In the genomic region with DNA sequence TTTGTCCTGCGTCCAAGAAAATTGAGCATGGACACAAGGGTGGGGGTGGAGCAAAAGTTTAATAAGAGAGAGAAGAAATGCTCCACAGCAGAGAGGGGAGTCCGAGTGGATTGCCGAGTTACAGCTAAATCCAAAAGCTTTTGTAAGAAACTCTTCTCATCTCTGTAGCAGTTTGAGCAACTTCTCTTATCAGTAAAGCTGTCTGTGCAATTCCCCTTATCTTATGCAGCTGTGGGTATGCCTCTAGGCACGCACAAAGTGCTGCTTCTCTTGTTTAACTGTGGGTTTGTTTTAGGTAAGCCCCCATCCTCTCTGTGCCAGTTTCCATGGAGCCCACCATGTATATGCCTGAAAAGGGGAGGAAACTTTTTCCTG, we compare ENCODE assay signal across 10 cellular contexts. TPM values are rescaled to one million over a fixed set of nuclear protein-coding genes. Genes with fewer than 3 reads are reported as not detected.
A peak's percentile ranks its signal among the peaks of the same experiment; 100 is the strongest.
DNase-seq lines count a peak whose midpoint lies in the region; ATAC-seq, FAIRE-seq and TF ChIP-seq lines count a peak whose summit lies in the region.
"Had no signal": no experiment of that assay in that cellular context is flagged by ENCODE, and none has a peak within 500 bp of the region (broad histone marks: within the 10 kb centered on the region; RNA-seq: fewer than 3 reads in every experiment).

No MANE protein-coding gene starts in this region.

- ATAC-seq in activated T-cell treated with anti-CD3 and anti-CD28 coated beads, Interleukin-2, amount 50 U/mL, for 4 hours, result no peak
- ATAC-seq in IMR-90 (ENCODE audit: low read depth), result 0 out of 2 replicates have a peak, but pooled peaks have one; percentile 14
- peak; percentile 81 for ATAC-seq in K562

- peaks cover 15% of the 10 kb centered on the region for H3K4me1 Mint-ChIP-seq in activated T-cell treated with anti-CD3 and anti-CD28 coated beads, Interleukin-2, amount 50 U/mL, for 4 hours (ENCODE audit: low read depth)

- no peak for DNase-seq in activated T-cell treated with anti-CD3 and anti-CD28 coated beads, Interleukin-2, amount 50 U/mL, for 4 hours
- no peak for DNase-seq in activated T-cell treated with anti-CD3 and anti-CD28 coated beads for 4 hours
- peak; percentile 16 for DNase-seq in IMR-90
- peak in 1 of 4 experiments; percentile 62 for DNase-seq in K562 (ENCODE audit: extremely low read depth in 1 of 4, low spot score in 3 of 4)
- DNase-seq in activated effector memory CD4-positive, alpha-beta T cell treated with Interleukin-2 at 50 U/mL for 16 hours, result no peak
- DNase-seq in COR-L47 (lab: John Stamatoyannopoulos, UW), result no peak
- DNase-seq in middle frontal gyrus (ENCODE audit: extremely low spot score, low spot score), result no peak
- DNase-seq: NCI-H524 had no signal

- WGBS in IMR-90 (ENCODE audit: extremely low coverage in 2 of 2, insufficient read length in 1 of 2), 2 experiments, result no CpG with 5 or more reads among the region's 4 CpGs
- 0% methylated on average over 4 of the region's 4 CpGs for WGBS in K562 (ENCODE audit: insufficient coverage, low coverage, missing lambda C conversion rate)

- no peak for TF ChIP-seq RAD21 in IMR-90 (IDR thresholded peaks at IDR 0.05; ENCODE audit: low read length)
- TF ChIP-seq RAD21 in K562 (CRISPR knock-in tag; conservative IDR thresholded peaks at IDR 0.05 in 1 of 2, IDR thresholded peaks at IDR 0.05 in 1 of 2), result no peak

- H3K4me2 ChIP-seq in IMR-90 (ENCODE audit: low read depth, low read length) (peak overlapping the region; percentile 72), K562 (ENCODE audit: insufficient read depth, low read length) (peak overlapping the region; percentile 70)

- POLR2A ChIA-PET in IMR-90 (lab: Charles Lee; ENCODE audit: unreplicated experiment) (no interaction called here), K562 (lab: Yijun Ruan, JAX) (interaction anchor here (1.2 kb wide), 1 partner anchor 12 kb away, joined by 5 read pairs; no protein-coding TSS in a partner anchor)

- H3K79me2 ChIP-seq in K562 (ENCODE audit: control insufficient read depth, insufficient read depth, low read length), result peaks cover 19% of the 10 kb centered on the region; the same call in 2 of the 3 replicates

- intact Hi-C loops in IMR-90 (cut with micrococcal nuclease), result no loop called here
- intact Hi-C loops in K562 (cut with micrococcal nuclease), result no loop called here

- H2BK20ac ChIP-seq in IMR-90 (ENCODE audit: low read depth, low read length), result no peak overlapping the region

- no peak overlapping the region for H2BK5ac ChIP-seq in IMR-90 (ENCODE audit: low read depth, low read length, poor library complexity, severe bottlenecking)

- H3K14ac ChIP-seq in IMR-90 (replicated peaks; ENCODE audit: low read depth, low read length), result no peak overlapping the region

- TF ChIP-seq POLR2A in IMR-90 (IDR thresholded peaks at IDR 0.05; ENCODE audit: low read depth, low read length) (no peak), K562 (conservative IDR thresholded peaks at IDR 0.05) (no peak)

- no peak overlapping the region for H3K27ac ChIP-seq in IMR-90 (ENCODE audit: insufficient read depth, low read length)
- peak overlapping the region; percentile 53; the same call in 2 of the 3 replicates for H3K27ac ChIP-seq in K562 (ENCODE audit: extremely low read depth, low read depth, low read length)
- peak overlapping the region; percentile 7 for H3K27ac ChIP-seq in neutrophil

- H2AFZ ChIP-seq in IMR-90 (replicated peaks; ENCODE audit: low read length, poor library complexity), result no peak overlapping the region
- H2AFZ ChIP-seq in K562 (ENCODE audit: low read depth, low read length), result no peak overlapping the region

- H3K4me1 ChIP-seq in IMR-90 (ENCODE audit: control insufficient read depth, insufficient read depth, low read length), result no peaks in the 10 kb centered on the region
- peaks cover 0 to 15% of the 10 kb centered on the region in 2 experiments; a peak in 3 of 5 replicates for H3K4me1 ChIP-seq in K562 (replicated peaks in 1 of 2; ENCODE audit: control insufficient read depth in 2 of 2, insufficient read depth in 2 of 2, low read length in 2 of 2)
- peaks cover 0 to 9% of the 10 kb centered on the region in 2 experiments for H3K4me1 ChIP-seq in neutrophil (ENCODE audit: control insufficient read depth in 1 of 2, insufficient read depth in 1 of 2, low read depth in 1 of 2, low read length in 1 of 2)

- no peaks in the 10 kb centered on the region for H3K79me1 ChIP-seq in IMR-90 (ENCODE audit: low read depth in 1 of 2, low read length in 2 of 2)

- dilution Hi-C loops in IMR-90 (cut with HindIII; ENCODE audit: low sequenced_read_pairs, unreplicated experiment), result no loop called here

- H3K4me3 Mint-ChIP-seq in activated T-cell treated with anti-CD3 and anti-CD28 coated beads, Interleukin-2, amount 50 U/mL, for 4 hours, result peak overlapping the region; percentile 17
- H3K4me3 Mint-ChIP-seq: activated naive CD8-positive, alpha-beta T cell had no signal

- H3K18ac ChIP-seq in IMR-90 (ENCODE audit: low read depth, low read length), result no peak overlapping the region

- H4K91ac ChIP-seq in IMR-90 (ENCODE audit: insufficient read depth, low read depth, low read length), result no peak overlapping the region

- FAIRE-seq in K562 (lab: Jason Lieb, UNC), result peak; percentile 79

- TF ChIP-seq EP300 in K562 (IDR thresholded peaks at IDR 0.05; ENCODE audit: low read length), result peak; percentile 79

- in situ Hi-C loops in IMR-90 (cut with MboI; ENCODE audit: low sequenced_read_pairs) (no loop called here), K562 (cut with MboI) (no loop called here)

- H2AK5ac ChIP-seq in IMR-90 (ENCODE audit: low read depth, low read length), result no peak overlapping the region

- H3K9me3 ChIP-seq in IMR-90 (ENCODE audit: control insufficient read depth, insufficient read depth, low read length) (peaks cover 17% of the 10 kb centered on the region), K562 (replicated peaks; ENCODE audit: control insufficient read depth, insufficient read depth, low read depth, low read length) (peaks cover 25% of the 10 kb centered on the region), neutrophil (no peaks in the 10 kb centered on the region)

- no peak overlapping the region for H3K4ac ChIP-seq in IMR-90 (ENCODE audit: low read depth, low read length)

- H3K23ac ChIP-seq in IMR-90 (ENCODE audit: low read depth, low read length), result no peak overlapping the region

- no peak overlapping the region for H4K5ac ChIP-seq in IMR-90 (ENCODE audit: low read depth, low read length)

- no peaks in the 10 kb centered on the region for H3K27me3 Mint-ChIP-seq in activated T-cell treated with anti-CD3 and anti-CD28 coated beads, Interleukin-2, amount 50 U/mL, for 4 hours (ENCODE audit: low read depth)
- H3K27me3 Mint-ChIP-seq: activated naive CD8-positive, alpha-beta T cell had no signal

- no peak overlapping the region for H2AK9ac ChIP-seq in IMR-90 (replicated peaks; ENCODE audit: low read depth, low read length, poor library complexity)

- no TSS peak for BruUV-seq in IMR-90 (replicated peaks; lab: Mats Ljungman, UMichigan)
- no TSS peak for BruUV-seq in K562 (replicated peaks; lab: Mats Ljungman, UMichigan)

- H3K4me3 ChIP-seq in IMR-90 (ENCODE audit: insufficient read depth, low read depth, low read length) (no peak overlapping the region), K562 (peak overlapping the region; percentile 23), neutrophil (ENCODE audit: low read depth in 1 of 2, low read length in 1 of 2) (no peak overlapping the region)

- H4K8ac ChIP-seq in IMR-90 (ENCODE audit: low read depth in 2 of 2, low read length in 2 of 2), result no peak overlapping the region

- H4K20me1 ChIP-seq in IMR-90 (ENCODE audit: insufficient read depth, low read length) (no peaks in the 10 kb centered on the region), K562 (replicated peaks; ENCODE audit: control insufficient read depth, insufficient read depth, low read length) (0 out of 2 replicates have a peak, but pooled peaks cover 3% of the 10 kb centered on the region)

- no peak overlapping the region for H2BK120ac ChIP-seq in IMR-90 (ENCODE audit: low read depth, low read length)

- peaks cover 8% of the 10 kb centered on the region for H3K9me3 Mint-ChIP-seq in activated T-cell treated with anti-CD3 and anti-CD28 coated beads, Interleukin-2, amount 50 U/mL, for 4 hours

- 0 out of 2 replicates have a peak, but pooled peaks cover 3% of the 10 kb centered on the region for H3K9me1 ChIP-seq in IMR-90 (ENCODE audit: insufficient read depth, low read length)
- H3K9me1 ChIP-seq in K562 (ENCODE audit: control insufficient read depth, insufficient read depth, low read length), result no peaks in the 10 kb centered on the region

- CTCF ChIA-PET in IMR-90 (lab: Yijun Ruan, JAX), result interaction anchor here (0.6 to 0.8 kb wide), 2 partner anchors 12 to 120 kb away, joined by 6 to 7 read pairs; no protein-coding TSS in a partner anchor
- CTCF ChIA-PET in K562 (lab: Yijun Ruan, JAX; ENCODE audit: low intra/inter-chr PET ratio), result no interaction called here

- no peak overlapping the region for H3K56ac ChIP-seq in IMR-90 (ENCODE audit: extremely low read depth, insufficient read depth, low read length)

- H2BK15ac ChIP-seq in IMR-90 (ENCODE audit: low read depth, low read length), result no peak overlapping the region

- H3K36me3 Mint-ChIP-seq in activated T-cell treated with anti-CD3 and anti-CD28 coated beads, Interleukin-2, amount 50 U/mL, for 4 hours (ENCODE audit: insufficient read depth), result peaks cover 11% of the 10 kb centered on the region

- TF ChIP-seq CTCF in IMR-90 (conservative IDR thresholded peaks at IDR 0.05; ENCODE audit: low read depth, low read length) (no peak), K562 (IDR thresholded peaks at IDR 0.05 in 2 of 3, conservative IDR thresholded peaks at IDR 0.05 in 1 of 3; ENCODE audit: insufficient read depth in 2 of 3, low read depth in 1 of 3, low read length in 3 of 3) (no peak), neutrophil (IDR thresholded peaks at IDR 0.05) (no peak)

- H3K27me3 ChIP-seq in IMR-90 (ENCODE audit: control insufficient read depth, insufficient read depth, low read length), result no peaks in the 10 kb centered on the region
- no peaks in the 10 kb centered on the region for H3K27me3 ChIP-seq in K562 (ENCODE audit: control insufficient read depth in 2 of 2, insufficient read depth in 2 of 2, low read length in 2 of 2)
- no peaks in the 10 kb centered on the region for H3K27me3 ChIP-seq in neutrophil

- H3K9ac ChIP-seq in IMR-90 (ENCODE audit: low read depth, low read length) (no peak overlapping the region; the same call in 1 of the 2 replicates), K562 (ENCODE audit: insufficient read depth in 1 of 2, low read depth in 2 of 2, low read length in 2 of 2) (peak overlapping the region in 1 of 2 experiments; percentile 16; a peak in 1 of 4 replicates)

- H3K36me3 ChIP-seq in IMR-90 (ENCODE audit: control insufficient read depth, insufficient read depth, low read length) (no peaks in the 10 kb centered on the region), K562 (ENCODE audit: control insufficient read depth, insufficient read depth, low read length) (peaks cover 8% of the 10 kb centered on the region), neutrophil (peaks cover 6% of the 10 kb centered on the region)

RNA-seq across cellular contexts. Expression of a gene that starts 44.8 kb away (rescaled TPM):
- total RNA-seq in activated T-cell treated with anti-CD3 and anti-CD28 coated beads, Interleukin-2, amount 50 U/mL, for 4 hours, result 10 to 100 TPM; 46.4 to 59.0 (median 53.7) TPM
- total RNA-seq in IMR-90 (2012; rRNA removed) (49.3 and 112 TPM in 2 replicates), K562 (2014; rRNA removed) (443 and 555 TPM in 2 replicates), K562 (2014; rRNA removed; fragmentation: Illumina TruSeq; extraction: Trizol) (683 and 814 TPM in 2 replicates), K562 (2015; rRNA removed; fragmentation: Illumina TruSeq; extraction: Trizol) (521 and 540 TPM in 2 replicates), K562 (2021) (283 and 309 TPM in 2 replicates)
- polyA plus RNA-seq in IMR-90 (2012; rRNA removed) (83.2 and 106 TPM in 2 replicates), K562 (2011; rRNA removed) (436 and 626 TPM in 2 replicates), K562 (2014; fragmentation: Illumina TruSeq; extraction: Trizol) (656 and 724 TPM in 2 replicates), K562 (2014; fragmentation: Nextera tagmentation; extraction: Ambion mirVana) (100 to 1,000 TPM; 596 to 814 TPM), K562 (2014; rRNA removed) (678 and 822 TPM in 2 replicates)
- 19.0 and 21.0 TPM in 2 replicates for polyA plus RNA-seq in IMR-90 (2012; cell fraction: cytosol; rRNA removed)
- polyA plus RNA-seq in IMR-90 (2012; cell fraction: nucleus; rRNA removed; ENCODE audit: low replicate concordance), result 9.2 and 30.2 TPM in 2 replicates
- 56.7 and 220 TPM in 2 replicates for total RNA-seq in K562 (2011; cell fraction: chromatin; rRNA removed; ENCODE audit: low replicate concordance)
- total RNA-seq in K562 (2011; cell fraction: nucleolus; rRNA removed), result 58.0 and 74.9 TPM in 2 replicates
- total RNA-seq in K562 (2011; cell fraction: nucleoplasm; rRNA removed), result 99.8 and 119 TPM in 2 replicates
- polyA plus RNA-seq in K562 (2011; cell fraction: cytosol; rRNA removed), result 63.6 and 149 TPM in 2 replicates
- polyA plus RNA-seq in K562 (2011; cell fraction: nucleus; rRNA removed), result 85.9 and 178 TPM in 2 replicates
- 459 and 564 TPM in 2 replicates for polyA plus RNA-seq in K562 (2012)
- 292 and 352 TPM in 2 replicates for polyA minus RNA-seq in K562 (2011; rRNA and poly(A)+ RNA removed)
- 101 and 105 TPM in 2 replicates for polyA minus RNA-seq in K562 (2011; cell fraction: cytosol; rRNA and poly(A)+ RNA removed)
- polyA minus RNA-seq in K562 (2011; cell fraction: nucleus; rRNA and poly(A)+ RNA removed), result 42.4 and 123 TPM in 2 replicates

Comparison
In these comparisons a context has a peak if more than half of its experiments do, and no peak if none do; other contexts are left out.
1. ATAC-seq: peak in IMR-90 (single experiment) and K562 (single experiment); none in activated T-cell treated with anti-CD3 and anti-CD28 coated beads, Interleukin-2, amount 50 U/mL, for 4 hours (0 of 2).